In the genomic region with DNA sequence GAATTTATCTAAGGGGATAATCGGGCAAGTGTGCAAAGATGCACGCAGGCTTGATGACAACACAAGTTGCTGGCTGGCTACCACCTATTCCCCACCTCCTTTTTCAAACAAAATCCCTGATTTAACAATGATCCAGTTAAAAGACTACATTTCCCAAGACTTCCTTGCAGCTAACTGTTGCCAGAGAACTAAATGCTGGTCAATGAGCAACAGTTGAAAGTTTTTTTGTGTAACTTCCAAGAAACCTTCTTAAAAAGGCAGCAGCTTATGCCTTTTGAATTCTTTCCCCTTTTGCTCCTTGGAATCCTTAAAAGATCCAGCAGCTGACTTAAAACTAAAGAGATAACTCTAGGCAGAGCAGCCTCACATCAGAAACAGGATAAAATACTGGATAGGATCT, we compare ENCODE assay signal across 21 cellular contexts. TPM values are rescaled to one million over a fixed set of nuclear protein-coding genes. Genes with fewer than 3 reads are reported as not detected.
DNase-seq lines count a peak whose midpoint lies in the region; ATAC-seq and TF ChIP-seq lines count a peak whose summit lies in the region.
"Had no signal": no experiment of that assay in that cellular context is flagged by ENCODE, and none has a peak within 500 bp of the region (broad histone marks: within the 10 kb centered on the region; RNA-seq: fewer than 3 reads in every experiment).

No MANE protein-coding gene starts in this region.

- no peak overlapping the region for H3K56ac ChIP-seq in IMR-90 (ENCODE audit: extremely low read depth, insufficient read depth, low read length)

- BruUV-seq in IMR-90 (replicated peaks; lab: Mats Ljungman, UMichigan), result no TSS peak

- no peak overlapping the region for H2BK5ac ChIP-seq in IMR-90 (ENCODE audit: low read depth, low read length, poor library complexity, severe bottlenecking)

- no peaks in the 10 kb centered on the region for H3K9me3 ChIP-seq in IMR-90 (ENCODE audit: control insufficient read depth, insufficient read depth, low read length)
- H3K9me3 ChIP-seq in psoas muscle, result no peaks in the 10 kb centered on the region
- H3K9me3 ChIP-seq: Peyer's patch had no signal

- no peak for TF ChIP-seq RAD21 in IMR-90 (IDR thresholded peaks at IDR 0.05; ENCODE audit: low read length)

- peak; percentile 46 for DNase-seq in AG10803 (ENCODE audit: low read depth)
- peak; percentile 6 for DNase-seq in IMR-90
- peak; percentile 8 for DNase-seq in fibroblast of gingiva (ENCODE audit: low read depth)
- no peak for DNase-seq in psoas muscle
- DNase-seq in CD1c-positive myeloid dendritic cell (ENCODE audit: extremely low spot score), result no peak
- DNase-seq in NCI-H446 treated with DMSO at 0.1 percent for 48 hours (lab: John Stamatoyannopoulos, UW), result no peak
- DNase-seq: COR-L47, GF-D8, H7, Kasumi-1, MM.1S, NCI-H1092 treated with DMSO at 0.1 percent for 48 hours, NCI-H1694, NCI-H2227 treated with DMSO at 0.1 percent for 48 hours, NCI-H524 treated with DMSO at 0.1 percent for 48 hours, Peyer's patch had no signal

- H3K27ac ChIP-seq in IMR-90 (ENCODE audit: insufficient read depth, low read length) (no peak overlapping the region), psoas muscle (peak overlapping the region; percentile 13)
- H3K27ac ChIP-seq: Peyer's patch had no signal

- no peak overlapping the region for H2AK5ac ChIP-seq in IMR-90 (ENCODE audit: low read depth, low read length)

- ATAC-seq in IMR-90 (ENCODE audit: low read depth) (no peak), psoas muscle (no peak), HG02973 (IDR thresholded peaks at IDR 0.05; ENCODE audit: unreplicated experiment) (no peak), HG02981 (IDR thresholded peaks at IDR 0.05; ENCODE audit: unreplicated experiment) (no peak)
- ATAC-seq: Right ventricle myocardium inferior had no signal

- TF ChIP-seq CTCF in AG10803 (conservative IDR thresholded peaks at IDR 0.05; ENCODE audit: low read length) (no peak), IMR-90 (conservative IDR thresholded peaks at IDR 0.05; ENCODE audit: low read depth, low read length) (no peak), psoas muscle (IDR thresholded peaks at IDR 0.05) (no peak)

- H4K91ac ChIP-seq in IMR-90 (ENCODE audit: insufficient read depth, low read depth, low read length), result no peak overlapping the region

- no peak overlapping the region for H4K5ac ChIP-seq in IMR-90 (ENCODE audit: low read depth, low read length)

- no peak overlapping the region for H2AFZ ChIP-seq in IMR-90 (replicated peaks; ENCODE audit: low read length, poor library complexity)

- no peak overlapping the region for H3K4me2 ChIP-seq in IMR-90 (ENCODE audit: low read depth, low read length)

- intact Hi-C loops in IMR-90 (cut with micrococcal nuclease), result no loop called here
- intact Hi-C loops in psoas muscle (cut with DNase I), result loop anchor here in 1 of 2 donors (5.0 kb wide), 1 partner anchor 41 kb away; the partner anchor contains the start of gene NPHP1

- no peak overlapping the region for H2BK20ac ChIP-seq in IMR-90 (ENCODE audit: low read depth, low read length)

- H3K14ac ChIP-seq in IMR-90 (replicated peaks; ENCODE audit: low read depth, low read length), result no peak overlapping the region

- dilution Hi-C loops in IMR-90 (cut with HindIII; ENCODE audit: low sequenced_read_pairs, unreplicated experiment), result no loop called here

- no peak overlapping the region for H2AK9ac ChIP-seq in IMR-90 (replicated peaks; ENCODE audit: low read depth, low read length, poor library complexity)

- no peaks in the 10 kb centered on the region for H4K20me1 ChIP-seq in IMR-90 (ENCODE audit: insufficient read depth, low read length)

- CTCF ChIA-PET in IMR-90 (lab: Yijun Ruan, JAX), result no interaction called here

- H3K36me3 ChIP-seq in IMR-90 (ENCODE audit: control insufficient read depth, insufficient read depth, low read length), result no peaks in the 10 kb centered on the region
- peaks cover 0 to 37% of the 10 kb centered on the region in 2 donors for H3K36me3 ChIP-seq in psoas muscle (ENCODE audit: insufficient read depth in 1 of 2, low read depth in 1 of 2)
- H3K36me3 ChIP-seq: Peyer's patch had no signal

- no peak for TF ChIP-seq POLR2A in IMR-90 (IDR thresholded peaks at IDR 0.05; ENCODE audit: low read depth, low read length)

- H3K23ac ChIP-seq in IMR-90 (ENCODE audit: low read depth, low read length), result no peak overlapping the region

- no peak overlapping the region for H3K9ac ChIP-seq in IMR-90 (ENCODE audit: low read depth, low read length)

- no peaks in the 10 kb centered on the region for H3K9me1 ChIP-seq in IMR-90 (ENCODE audit: insufficient read depth, low read length)

- in situ Hi-C loops in IMR-90 (cut with MboI; ENCODE audit: low sequenced_read_pairs), result no loop called here

- WGBS in IMR-90 (ENCODE audit: extremely low coverage in 2 of 2, insufficient read length in 1 of 2), 2 experiments, result no CpG with 5 or more reads among the region's 2 CpGs
- 43 to 66% (median 46%) methylated on average over 2 of the region's 2 CpGs for WGBS in psoas muscle, 3 donors

- no peaks in the 10 kb centered on the region for H3K79me1 ChIP-seq in IMR-90 (ENCODE audit: low read depth in 1 of 2, low read length in 2 of 2)

- H3K27me3 ChIP-seq in IMR-90 (ENCODE audit: control insufficient read depth, insufficient read depth, low read length), result no peaks in the 10 kb centered on the region
- no peaks in the 10 kb centered on the region for H3K27me3 ChIP-seq in psoas muscle (ENCODE audit: insufficient read depth in 3 of 3, low read length in 2 of 3)
- H3K27me3 ChIP-seq: Peyer's patch had no signal

- H3K4me1 ChIP-seq in IMR-90 (ENCODE audit: control insufficient read depth, insufficient read depth, low read length) (no peaks in the 10 kb centered on the region), psoas muscle (peaks cover 27% of the 10 kb centered on the region)
- H3K4me1 ChIP-seq: Peyer's patch had no signal

- POLR2A ChIA-PET in IMR-90 (lab: Charles Lee; ENCODE audit: unreplicated experiment), result no interaction called here

- H2BK120ac ChIP-seq in IMR-90 (ENCODE audit: low read depth, low read length), result no peak overlapping the region

- H2BK15ac ChIP-seq in IMR-90 (ENCODE audit: low read depth, low read length), result no peak overlapping the region

- H3K4ac ChIP-seq in IMR-90 (ENCODE audit: low read depth, low read length), result no peak overlapping the region

- no peak overlapping the region for H3K18ac ChIP-seq in IMR-90 (ENCODE audit: low read depth, low read length)

- no peak overlapping the region for H4K8ac ChIP-seq in IMR-90 (ENCODE audit: low read depth in 2 of 2, low read length in 2 of 2)

- no peak overlapping the region for H3K4me3 ChIP-seq in AG10803 (ENCODE audit: low read length)
- H3K4me3 ChIP-seq in IMR-90 (ENCODE audit: insufficient read depth, low read depth, low read length), result no peak overlapping the region
- peak overlapping the region; percentile 71 for H3K4me3 ChIP-seq in psoas muscle
- H3K4me3 ChIP-seq: Peyer's patch had no signal

TF ChIP-seq in IMR-90, 13 proteins besides CTCF, POLR2A, EP300 and RAD21 (continues in another document):
- TF ChIP-seq USF2 (IDR thresholded peaks at IDR 0.05; ENCODE audit: low read depth, low read length) (no peak), MAZ (IDR thresholded peaks at IDR 0.05; ENCODE audit: borderline replicate concordance, low read depth, low read length) (no peak), MAFK (IDR thresholded peaks at IDR 0.05; ENCODE audit: low read depth, low read length) (no peak), RCOR1 (IDR thresholded peaks at IDR 0.05; ENCODE audit: insufficient replicate concordance, low read length) (no peak), RFX5 (IDR thresholded peaks at IDR 0.05; ENCODE audit: low read depth, low read length) (no peak), NFE2L2 (IDR thresholded peaks at IDR 0.05; ENCODE audit: low read depth, low read length) (no peak), CHD1 (IDR thresholded peaks at IDR 0.05; ENCODE audit: low read depth, low read length) (no peak), BHLHE40 (IDR thresholded peaks at IDR 0.05; ENCODE audit: low read depth, low read length) (no peak), SMC3 (IDR thresholded peaks at IDR 0.05; ENCODE audit: low read depth, low read length) (no peak), FOS (IDR thresholded peaks at IDR 0.05; ENCODE audit: low read depth, low read length) (no peak)
- TF ChIP-seq, protein P1, sequence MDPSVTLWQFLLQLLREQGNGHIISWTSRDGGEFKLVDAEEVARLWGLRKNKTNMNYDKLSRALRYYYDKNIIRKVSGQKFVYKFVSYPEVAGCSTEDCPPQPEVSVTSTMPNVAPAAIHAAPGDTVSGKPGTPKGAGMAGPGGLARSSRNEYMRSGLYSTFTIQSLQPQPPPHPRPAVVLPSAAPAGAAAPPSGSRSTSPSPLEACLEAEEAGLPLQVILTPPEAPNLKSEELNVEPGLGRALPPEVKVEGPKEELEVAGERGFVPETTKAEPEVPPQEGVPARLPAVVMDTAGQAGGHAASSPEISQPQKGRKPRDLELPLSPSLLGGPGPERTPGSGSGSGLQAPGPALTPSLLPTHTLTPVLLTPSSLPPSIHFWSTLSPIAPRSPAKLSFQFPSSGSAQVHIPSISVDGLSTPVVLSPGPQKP (IDR thresholded peaks at IDR 0.05; ENCODE audit: borderline replicate concordance, low read depth, low read length), result no peak

RNA-seq across cellular contexts. Expression of gene NPHP1, which starts 38.6 kb away (rescaled TPM):
- total RNA-seq in IMR-90 (2012; rRNA removed), result 1.8 and 2.8 TPM in 2 replicates
- 2.1 and 2.5 TPM in 2 replicates for polyA plus RNA-seq in IMR-90 (2012; rRNA removed)
- polyA plus RNA-seq in IMR-90 (2012; cell fraction: cytosol; rRNA removed), result 0.42 and 0.66 TPM in 2 replicates
- 0.35 and 2.8 TPM in 2 replicates for polyA plus RNA-seq in IMR-90 (2012; cell fraction: nucleus; rRNA removed; ENCODE audit: low replicate concordance)
- 10 to 100 TPM; 10.3 to 17.7 (median 12.4) TPM for total RNA-seq in psoas muscle
- polyA plus RNA-seq in psoas muscle, result 10 to 100 TPM in 1 of 3 donors, 1 to 10 TPM in 2; 2.4 to 12.2 (median 4.9) TPM
- polyA plus RNA-seq: CD14-positive monocyte had no signal

RNA-seq across cellular contexts. Expression of gene MTLN, which starts 46.1 kb away (rescaled TPM):
- total RNA-seq in IMR-90 (2012; rRNA removed) (6.9 and 14.5 TPM in 2 replicates), psoas muscle (100 to 1,000 TPM; 285 to 394 (median 350) TPM)
- polyA plus RNA-seq in IMR-90 (2012; rRNA removed) (13.5 and 20.7 TPM in 2 replicates), psoas muscle (100 to 1,000 TPM; 622 to 826 (median 765) TPM)
- polyA plus RNA-seq in IMR-90 (2012; cell fraction: cytosol; rRNA removed), result 59.3 and 202 TPM in 2 replicates
- polyA plus RNA-seq in IMR-90 (2012; cell fraction: nucleus; rRNA removed; ENCODE audit: low replicate concordance), result 11.2 and 12.1 TPM in 2 replicates

RNA-seq across cellular contexts. Expression of gene MALL, which starts 50.6 kb away (rescaled TPM):
- 1.6 and 2.2 TPM in 2 replicates for total RNA-seq in IMR-90 (2012; rRNA removed)
- polyA plus RNA-seq in IMR-90 (2012; rRNA removed), result 1.2 and 1.6 TPM in 2 replicates
- polyA plus RNA-seq in IMR-90 (2012; cell fraction: cytosol; rRNA removed), result 1.0 and 1.4 TPM in 2 replicates
- 0.37 and 0.46 TPM in 2 replicates for polyA plus RNA-seq in IMR-90 (2012; cell fraction: nucleus; rRNA removed; ENCODE audit: low replicate concordance)
- total RNA-seq in psoas muscle, result 10 to 100 TPM in 1 of 4 donors, 1 to 10 TPM in 3; 4.7 to 10.0 (median 8.7) TPM
- polyA plus RNA-seq in psoas muscle, result 1 to 10 TPM; 2.6 to 4.8 (median 4.2) TPM
- polyA plus RNA-seq: IgD-negative memory B cell had no signal

Comparison
In these comparisons a context has a peak if more than half of its experiments do, and no peak if none do; other contexts are left out.
1. DNase-seq: peak in AG10803 (single experiment), IMR-90 (single experiment) and fibroblast of gingiva (single experiment); none in psoas muscle (0 of 2), CD1c-positive myeloid dendritic cell (single experiment) and NCI-H446 treated with DMSO at 0.1 percent for 48 hours (single experiment).
2. RNA of gene MTLN, which starts 46.1 kb away (total RNA-seq): 285 to 394 TPM in psoas muscle; 6.9 to 14.5 TPM in IMR-90; every median in the first group is over 10 times any median in the second.